8 cellular contexts compared by ENCODE assay signal in genomic region chr1:40862008-40862863, GRCh38. TPM values are rescaled to one million over a fixed set of nuclear protein-coding genes. Genes with fewer than 3 reads are reported as not detected.
DNase-seq lines count a peak whose midpoint lies in the region; ATAC-seq, FAIRE-seq and TF ChIP-seq lines count a peak whose summit lies in the region.

A gene with protein sequence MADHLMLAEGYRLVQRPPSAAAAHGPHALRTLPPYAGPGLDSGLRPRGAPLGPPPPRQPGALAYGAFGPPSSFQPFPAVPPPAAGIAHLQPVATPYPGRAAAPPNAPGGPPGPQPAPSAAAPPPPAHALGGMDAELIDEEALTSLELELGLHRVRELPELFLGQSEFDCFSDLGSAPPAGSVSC (minus strand): TSS chr1:40862363. CDS start chr1:40862127, 236 bp downstream.

- TF ChIP-seq CTCF in kidney (IDR thresholded peaks at IDR 0.05; ENCODE audit: borderline replicate concordance, extremely low read depth, insufficient read depth): peak; percentile 26

- peak within 1 kb of the TSS; percentile 51 to 57 for H3K27ac ChIP-seq in kidney (ENCODE audit: low read depth in 2 of 2, low read length in 2 of 2)

- in situ Hi-C loops in ACHN (cut with HindIII; ENCODE audit: low pct_ligation_motif_present, low pct_unique_long_range_greater_than_20kb, low sequenced_read_pairs): no loop called here

- ATAC-seq in GM18868 (IDR thresholded peaks at IDR 0.05; ENCODE audit: unreplicated experiment): peak; percentile 87
- ATAC-seq in HG03103 (IDR thresholded peaks at IDR 0.05; ENCODE audit: low read depth, unreplicated experiment): peak; percentile 87

- H3K36me3 ChIP-seq in kidney (ENCODE audit: control insufficient read depth in 1 of 2, insufficient read depth in 2 of 2, low read length in 2 of 2): no peaks in the 10 kb centered on the region

- peak; percentile 90 for DNase-seq in ACHN
- DNase-seq in NCI-H2196 (lab: John Stamatoyannopoulos, UW; ENCODE audit: unreplicated experiment): peak; percentile 96
- DNase-seq in activated CD4-positive, alpha-beta T cell treated with anti-CD3 and anti-CD28 coated beads for 1 hour: peak; percentile 94
- peak; percentile 99 for DNase-seq in cerebellum (ENCODE audit: low spot score)
- peak; percentile 99 for DNase-seq in kidney
- DNase-seq in stimulated activated CD4-positive, alpha-beta T cell treated with anti-CD3 and anti-CD28 coated beads, Interleukin-15, amount 100 ng/mL, for 24 hours: peak; percentile 94

- H3K4me1 ChIP-seq in kidney (ENCODE audit: control insufficient read depth in 1 of 2, insufficient read depth in 1 of 2, low read depth in 1 of 2, low read length in 2 of 2): peaks cover 6 to 7% of the 10 kb centered on the region in 2 donors

- H3K4me3 ChIP-seq in kidney (ENCODE audit: low read length in 2 of 2): peak within 1 kb of the TSS; percentile 53 to 68

- H3K9me3 ChIP-seq in kidney (ENCODE audit: control insufficient read depth in 1 of 2, low read length in 2 of 2): no peaks in the 10 kb centered on the region

- peak within 1 kb of the TSS; percentile 15 to 72 for H3K9ac ChIP-seq in kidney (ENCODE audit: low read length in 2 of 2)

- FAIRE-seq in kidney (lab: Jason Lieb, UNC): peak; percentile 79

- intact Hi-C loops in kidney (cut with DNase I): no loop called here

RNA-seq across cellular contexts. Expression of the gene that starts here (rescaled TPM):
- total RNA-seq in cerebellum: 2.0 TPM
- total RNA-seq in kidney: 78.6 TPM
- 21.7 TPM for polyA plus RNA-seq in kidney (ENCODE audit: insufficient read depth, low read depth, low replicate concordance)

Comparison
In these comparisons a context has a peak if more than half of its experiments do, and no peak if none do; other contexts are left out.
1. Peak in every context shown above with its lines: DNase-seq, ATAC-seq, H3K4me3 ChIP-seq and H3K27ac ChIP-seq.
2. RNA of the gene that starts here (total RNA-seq): 78.6 TPM in kidney (single experiment); 2.0 TPM in cerebellum (single experiment); every median in the first group is over 10 times any median in the second.